Comparison of ENCODE assay signal across 1 cellular context in genomic region chr22:41951898-41952474, GRCh38.
TF ChIP-seq lines count a peak whose summit lies in the region.

TSS of gene SMIM45 (plus strand) at chr22:41952150.

TF ChIP-seq in GM23338, 12 proteins besides CTCF, POLR2A, EP300 and RAD21 (continued from another document):
- TF ChIP-seq ZNF462 (CRISPR knock-in tag; IDR thresholded peaks at IDR 0.05) (no peak), ZNF114 (CRISPR knock-in tag; IDR thresholded peaks at IDR 0.05) (no peak), POLR2AphosphoS5 (IDR thresholded peaks at IDR 0.05; ENCODE audit: low read depth) (no peak), EZH2 (IDR thresholded peaks at IDR 0.05; ENCODE audit: low read depth, unreplicated experiment) (no peak), REST (IDR thresholded peaks at IDR 0.05; ENCODE audit: unreplicated experiment) (no peak), STAT1 (IDR thresholded peaks at IDR 0.05; ENCODE audit: unreplicated experiment) (no peak)
